In the genomic region with DNA sequence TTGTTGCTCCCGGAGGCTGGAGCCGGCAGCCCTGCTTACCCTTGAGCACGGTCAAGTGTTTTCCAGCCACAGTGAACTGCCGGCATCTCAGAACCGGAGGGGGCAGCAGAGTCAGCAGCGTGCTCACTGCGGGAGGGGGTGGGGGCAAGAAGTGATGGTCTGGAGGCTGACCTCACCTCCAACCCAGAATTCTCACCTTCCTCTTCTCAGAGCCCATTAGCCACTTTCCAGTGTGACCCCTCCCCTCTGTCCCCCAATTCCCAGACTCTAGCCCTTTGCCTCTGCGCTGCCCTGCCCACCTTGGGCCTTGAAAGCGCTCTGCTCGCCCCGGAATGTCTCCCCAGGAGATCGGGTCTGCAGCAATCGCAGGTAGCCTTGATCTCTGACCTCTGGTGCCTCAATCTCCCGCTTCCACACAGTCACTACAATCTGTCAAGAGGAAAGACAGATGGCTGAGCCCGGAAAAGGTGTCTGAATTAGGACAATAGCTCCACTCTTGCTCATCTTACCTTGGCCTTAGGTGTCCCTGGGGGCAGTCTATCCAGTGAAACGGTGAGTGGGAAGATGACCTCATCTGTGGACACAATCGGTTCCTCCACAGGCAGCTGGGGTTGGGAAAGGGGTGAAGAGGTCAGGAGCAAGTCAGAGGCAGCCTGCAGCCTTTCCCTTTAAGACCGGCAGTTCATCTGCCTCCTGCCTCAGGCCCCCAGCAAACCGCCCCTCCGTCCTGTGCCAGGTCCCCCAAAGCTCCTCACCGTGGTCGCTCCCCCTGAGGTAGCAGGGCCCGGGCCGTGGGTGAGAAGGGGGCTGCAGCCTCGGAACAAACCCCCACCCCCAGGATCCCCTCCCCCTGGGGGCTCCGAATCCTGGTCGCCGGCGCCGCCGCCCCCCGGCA, we compare ENCODE assay signal across 8 cellular contexts. TPM values are rescaled to one million over a fixed set of nuclear protein-coding genes. Genes with fewer than 3 reads are reported as not detected.
DNase-seq lines count a peak whose midpoint lies in the region; ATAC-seq lines count a peak whose summit lies in the region.

No MANE protein-coding gene starts in this region.

- peaks cover 27% of the 10 kb centered on the region for H3K4me1 Mint-ChIP-seq in central memory CD8-positive, alpha-beta T cell

- peak; percentile 14 for ATAC-seq in central memory CD8-positive, alpha-beta T cell (replicated peaks; ENCODE audit: extremely low read depth, poor library complexity, severe bottlenecking)
- ATAC-seq in left colon, result peak; percentile 17

- H3K4me3 Mint-ChIP-seq in central memory CD8-positive, alpha-beta T cell, result peak overlapping the region; percentile 78

- peak overlapping the region; percentile 36 for H3K27ac ChIP-seq in temporal lobe (ENCODE audit: low read depth, low read length)

- H3K36me3 Mint-ChIP-seq in central memory CD8-positive, alpha-beta T cell (ENCODE audit: insufficient read depth), result peaks cover 12% of the 10 kb centered on the region

- DNase-seq in NCI-H510A (lab: John Stamatoyannopoulos, UW) (peak; percentile 28), NCI-H510A treated with DMSO at 0.1 percent for 48 hours (lab: John Stamatoyannopoulos, UW) (no peak), NCI-H2227 (lab: John Stamatoyannopoulos, UW; ENCODE audit: unreplicated experiment) (peak; percentile 65), left colon (peak; percentile 41 to 60), NK-92 (lab: John Stamatoyannopoulos, UW; ENCODE audit: unreplicated experiment) (no peak)
- DNase-seq in central memory CD8-positive, alpha-beta T cell (ENCODE audit: low spot score in 2 of 2), result no peak
- DNase-seq in stimulated activated CD4-positive, alpha-beta T cell treated with anti-CD3 and anti-CD28 coated beads, Interleukin-4, amount 100 ng/mL, for 24 hours, result no peak

- no peaks in the 10 kb centered on the region for H3K9me3 Mint-ChIP-seq in central memory CD8-positive, alpha-beta T cell

- no peaks in the 10 kb centered on the region for H3K27me3 Mint-ChIP-seq in central memory CD8-positive, alpha-beta T cell

- peak overlapping the region; percentile 62 for H3K27ac Mint-ChIP-seq in central memory CD8-positive, alpha-beta T cell (ENCODE audit: low read depth)

- intact Hi-C loops in left colon (cut with DNase I, micrococcal nuclease), result no loop called here

RNA-seq across cellular contexts. Expression of a gene that starts 0.9 kb away (rescaled TPM):
- total RNA-seq in left colon (10 to 100 TPM; 54.9 to 62.1 TPM), temporal lobe (9.6 TPM)

RNA-seq across cellular contexts. Expression of a gene that starts 8.9 kb away (rescaled TPM):
- total RNA-seq in left colon, result 100 to 1,000 TPM; 224 to 268 TPM
- total RNA-seq in temporal lobe, result 44.0 TPM

RNA-seq across cellular contexts. Expression of a gene that starts 10.8 kb away (rescaled TPM):
- total RNA-seq in left colon, result 10 to 100 TPM in 1 of 2 donors, 1 to 10 TPM in 1; 8.0 to 10.9 TPM
- total RNA-seq in temporal lobe, result 3.9 TPM

RNA-seq across cellular contexts. Expression of a gene that starts 19.6 kb away (rescaled TPM):
- total RNA-seq in left colon (1 to 10 TPM; 4.0 to 5.7 TPM), temporal lobe (44.3 TPM)

RNA-seq across cellular contexts. Expression of a gene that starts 20.1 kb away (rescaled TPM):
- total RNA-seq in left colon (1 to 10 TPM; 1.2 to 2.0 TPM), temporal lobe (0.74 TPM)

Comparison
In these comparisons a context has a peak if more than half of its experiments do, and no peak if none do; other contexts are left out.
1. DNase-seq: peak in NCI-H510A (single experiment), NCI-H2227 (single experiment) and left colon (2 of 2); none in NCI-H510A treated with DMSO at 0.1 percent for 48 hours (single experiment), central memory CD8-positive, alpha-beta T cell (0 of 2), stimulated activated CD4-positive, alpha-beta T cell treated with anti-CD3 and anti-CD28 coated beads, Interleukin-4, amount 100 ng/mL, for 24 hours (single experiment) and NK-92 (single experiment).